ENCODE assay signal across 17 cellular contexts in genomic region chr10:115947104-115947503, GRCh38.
DNase-seq lines count a peak whose midpoint lies in the region; FAIRE-seq lines count a peak whose summit lies in the region.
"Had no signal": no experiment of that assay in that cellular context is flagged by ENCODE, and none has a peak within 500 bp of the region (broad histone marks: within the 10 kb centered on the region; RNA-seq: fewer than 3 reads in every experiment).

No MANE protein-coding gene starts in this region.

- H3K4me3 ChIP-seq in adipocyte (ENCODE audit: low read length), result no peak overlapping the region
- H3K4me3 ChIP-seq: GM12878 had no signal

- no peak for FAIRE-seq in urothelium cell line (lab: Jason Lieb, UNC)
- FAIRE-seq: GM12878, H54 had no signal

- H3K9me3 ChIP-seq in adipocyte (ENCODE audit: control insufficient read depth, low read length), result no peaks in the 10 kb centered on the region

- DNase-seq in HCEC 1CT, result peak; percentile 73
- DNase-seq in adipocyte (ENCODE audit: low read depth), result peak; percentile 38
- peak; percentile 19 for DNase-seq in hepatic stellate cell (ENCODE audit: low spot score)
- peak; percentile 38 for DNase-seq in urothelium cell line (ENCODE audit: low spot score)
- DNase-seq in mesenteric fat pad (ENCODE audit: low spot score), result no peak
- DNase-seq in activated effector memory CD4-positive, alpha-beta T cell treated with anti-CD3 and anti-CD28 coated beads, Interleukin-2, amount 50 U/mL, for 16 hours, result no peak
- no peak for DNase-seq in cerebellar nuclear complex (lab: John Stamatoyannopoulos, UW)
- DNase-seq: CD4-positive, alpha-beta memory T cell; endodermal cell; glutamatergic neuron; islet precursor cell; NCI-H446 treated with DMSO at 0.1 percent for 48 hours; stimulated activated CD4-positive, alpha-beta T cell treated with anti-CD3 and anti-CD28 coated beads, Interleukin-15, amount 100 ng/mL, for 24 hours; WERI-Rb-1 had no signal

- H3K4me1 ChIP-seq in adipocyte (ENCODE audit: control insufficient read depth, insufficient read depth, low read length), result peaks cover 40% of the 10 kb centered on the region

- H3K27me3 ChIP-seq in adipocyte (replicated peaks; ENCODE audit: control insufficient read depth, insufficient read depth, low read length), result no peaks in the 10 kb centered on the region

- H3K36me3 ChIP-seq in adipocyte (ENCODE audit: control insufficient read depth, insufficient read depth, low read length, severe bottlenecking), result no peaks in the 10 kb centered on the region
- H3K36me3 ChIP-seq: WERI-Rb-1 had no signal

- H3K9ac ChIP-seq in adipocyte (ENCODE audit: low read length), result no peak overlapping the region
- H3K9ac ChIP-seq: KMS-11 had no signal

Comparison
In these comparisons a context has a peak if more than half of its experiments do, and no peak if none do; other contexts are left out.
1. DNase-seq: peak in HCEC 1CT (single experiment), adipocyte (single experiment), hepatic stellate cell (single experiment) and urothelium cell line (single experiment); none in mesenteric fat pad (single experiment), activated effector memory CD4-positive, alpha-beta T cell treated with anti-CD3 and anti-CD28 coated beads, Interleukin-2, amount 50 U/mL, for 16 hours (single experiment) and cerebellar nuclear complex (0 of 2).